In the genomic region with DNA sequence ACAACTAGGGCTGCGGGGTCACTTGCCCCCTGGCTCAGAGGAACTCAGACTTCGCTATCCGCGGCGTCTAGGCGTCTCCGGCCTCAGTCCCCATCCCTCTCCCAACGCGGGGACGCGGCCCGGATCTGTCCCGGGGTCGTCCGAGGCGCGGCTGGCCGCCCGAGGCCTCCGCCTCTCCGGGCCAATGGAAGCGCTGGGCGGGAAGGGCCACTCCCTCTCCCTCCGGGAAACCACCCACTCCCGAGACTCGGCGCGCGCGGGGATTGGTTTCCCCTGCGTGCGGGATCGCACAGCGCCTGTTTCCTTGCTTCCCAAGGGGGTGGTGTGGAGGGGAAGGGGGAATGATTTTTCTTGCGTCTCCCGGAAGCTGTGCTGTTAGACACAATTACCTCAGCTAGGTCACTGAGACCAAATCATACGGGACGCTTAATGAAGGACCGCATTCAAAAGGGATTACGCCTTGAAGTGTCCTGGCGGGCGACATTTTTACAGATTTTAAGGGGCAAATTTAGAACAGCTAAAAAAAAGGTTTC, we compare ENCODE assay signal across 1 cellular context.
TF ChIP-seq lines count a peak whose summit lies in the region.

No MANE protein-coding gene starts in this region.

TF ChIP-seq in HepG2, 621 proteins besides CTCF, POLR2A, EP300 and RAD21 (continued from another document and continues in another):
- TF ChIP-seq, protein P1, sequence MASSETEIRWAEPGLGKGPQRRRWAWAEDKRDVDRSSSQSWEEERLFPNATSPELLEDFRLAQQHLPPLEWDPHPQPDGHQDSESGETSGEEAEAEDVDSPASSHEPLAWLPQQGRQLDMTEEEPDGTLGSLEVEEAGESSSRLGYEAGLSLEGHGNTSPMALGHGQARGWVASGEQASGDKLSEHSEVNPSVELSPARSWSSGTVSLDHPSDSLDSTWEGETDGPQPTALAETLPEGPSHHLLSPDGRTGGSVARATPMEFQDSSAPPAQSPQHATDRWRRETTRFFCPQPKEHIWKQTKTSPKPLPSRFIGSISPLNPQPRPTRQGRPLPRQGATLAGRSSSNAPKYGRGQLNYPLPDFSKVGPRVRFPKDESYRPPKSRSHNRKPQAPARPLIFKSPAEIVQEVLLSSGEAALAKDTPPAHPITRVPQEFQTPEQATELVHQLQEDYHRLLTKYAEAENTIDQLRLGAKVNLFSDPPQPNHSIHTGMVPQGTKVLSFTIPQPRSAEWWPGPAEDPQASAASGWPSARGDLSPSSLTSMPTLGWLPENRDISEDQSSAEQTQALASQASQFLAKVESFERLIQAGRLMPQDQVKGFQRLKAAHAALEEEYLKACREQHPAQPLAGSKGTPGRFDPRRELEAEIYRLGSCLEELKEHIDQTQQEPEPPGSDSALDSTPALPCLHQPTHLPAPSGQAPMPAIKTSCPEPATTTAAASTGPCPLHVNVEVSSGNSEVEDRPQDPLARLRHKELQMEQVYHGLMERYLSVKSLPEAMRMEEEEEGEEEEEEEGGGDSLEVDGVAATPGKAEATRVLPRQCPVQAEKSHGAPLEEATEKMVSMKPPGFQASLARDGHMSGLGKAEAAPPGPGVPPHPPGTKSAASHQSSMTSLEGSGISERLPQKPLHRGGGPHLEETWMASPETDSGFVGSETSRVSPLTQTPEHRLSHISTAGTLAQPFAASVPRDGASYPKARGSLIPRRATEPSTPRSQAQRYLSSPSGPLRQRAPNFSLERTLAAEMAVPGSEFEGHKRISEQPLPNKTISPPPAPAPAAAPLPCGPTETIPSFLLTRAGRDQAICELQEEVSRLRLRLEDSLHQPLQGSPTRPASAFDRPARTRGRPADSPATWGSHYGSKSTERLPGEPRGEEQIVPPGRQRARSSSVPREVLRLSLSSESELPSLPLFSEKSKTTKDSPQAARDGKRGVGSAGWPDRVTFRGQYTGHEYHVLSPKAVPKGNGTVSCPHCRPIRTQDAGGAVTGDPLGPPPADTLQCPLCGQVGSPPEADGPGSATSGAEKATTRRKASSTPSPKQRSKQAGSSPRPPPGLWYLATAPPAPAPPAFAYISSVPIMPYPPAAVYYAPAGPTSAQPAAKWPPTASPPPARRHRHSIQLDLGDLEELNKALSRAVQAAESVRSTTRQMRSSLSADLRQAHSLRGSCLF (CRISPR knock-in tag; IDR thresholded peaks at IDR 0.05; ENCODE audit: borderline replicate concordance), result no peak
- TF ChIP-seq ZNF17 (CRISPR knock-in tag; IDR thresholded peaks at IDR 0.05) (no peak), FOXJ3 (CRISPR knock-in tag; IDR thresholded peaks at IDR 0.05; ENCODE audit: borderline replicate concordance) (no peak), ZSCAN31 (CRISPR knock-in tag; IDR thresholded peaks at IDR 0.05; ENCODE audit: low read depth) (no peak), ZNF484 (CRISPR knock-in tag; IDR thresholded peaks at IDR 0.05; ENCODE audit: borderline replicate concordance, low read depth) (no peak), PHF20 (CRISPR knock-in tag; IDR thresholded peaks at IDR 0.05) (0 out of 2 replicates have a peak, but pooled peaks have one; percentile 57), ZNF367 (CRISPR knock-in tag; IDR thresholded peaks at IDR 0.05; ENCODE audit: borderline replicate concordance) (no peak), MTA1 (CRISPR knock-in tag; IDR thresholded peaks at IDR 0.05; ENCODE audit: borderline replicate concordance) (peak; percentile 64; the same call in 1 of the 2 replicates), ZSCAN29 (CRISPR knock-in tag; conservative IDR thresholded peaks at IDR 0.05) (no peak), KAT8 (CRISPR knock-in tag; IDR thresholded peaks at IDR 0.05) (peak; percentile 38; the same call in 1 of the 2 replicates), SMARCE1 (IDR thresholded peaks at IDR 0.05; ENCODE audit: borderline replicate concordance) (no peak), SUZ12 (IDR thresholded peaks at IDR 0.05; ENCODE audit: low read depth, low read length) (no peak), RXRB (CRISPR knock-in tag; IDR thresholded peaks at IDR 0.05; ENCODE audit: borderline replicate concordance) (0 out of 2 replicates have a peak, but pooled peaks have one; percentile 26), RFXAP (CRISPR knock-in tag; IDR thresholded peaks at IDR 0.05; ENCODE audit: borderline replicate concordance) (no peak), ZNF383 (CRISPR knock-in tag; IDR thresholded peaks at IDR 0.05; ENCODE audit: borderline replicate concordance) (no peak), NFE2L2 (IDR thresholded peaks at IDR 0.05; ENCODE audit: low read length) (no peak), CCDC6 (CRISPR knock-in tag; IDR thresholded peaks at IDR 0.05) (peak; percentile 16; the same call in 1 of the 2 replicates), PAWR (CRISPR knock-in tag; IDR thresholded peaks at IDR 0.05; ENCODE audit: borderline replicate concordance) (no peak), ZFY (CRISPR knock-in tag; IDR thresholded peaks at IDR 0.05) (peak; percentile 60; the same call in 1 of the 2 replicates), ZNF841 (CRISPR knock-in tag; IDR thresholded peaks at IDR 0.05; ENCODE audit: borderline replicate concordance) (no peak), ZNF547 (CRISPR knock-in tag; IDR thresholded peaks at IDR 0.05) (no peak), SRY (CRISPR knock-in tag; IDR thresholded peaks at IDR 0.05) (no peak), NCOA1 (CRISPR knock-in tag; IDR thresholded peaks at IDR 0.05) (no peak), TCF7 (IDR thresholded peaks at IDR 0.05; ENCODE audit: low read depth) (no peak)
- TF ChIP-seq, protein P2, sequence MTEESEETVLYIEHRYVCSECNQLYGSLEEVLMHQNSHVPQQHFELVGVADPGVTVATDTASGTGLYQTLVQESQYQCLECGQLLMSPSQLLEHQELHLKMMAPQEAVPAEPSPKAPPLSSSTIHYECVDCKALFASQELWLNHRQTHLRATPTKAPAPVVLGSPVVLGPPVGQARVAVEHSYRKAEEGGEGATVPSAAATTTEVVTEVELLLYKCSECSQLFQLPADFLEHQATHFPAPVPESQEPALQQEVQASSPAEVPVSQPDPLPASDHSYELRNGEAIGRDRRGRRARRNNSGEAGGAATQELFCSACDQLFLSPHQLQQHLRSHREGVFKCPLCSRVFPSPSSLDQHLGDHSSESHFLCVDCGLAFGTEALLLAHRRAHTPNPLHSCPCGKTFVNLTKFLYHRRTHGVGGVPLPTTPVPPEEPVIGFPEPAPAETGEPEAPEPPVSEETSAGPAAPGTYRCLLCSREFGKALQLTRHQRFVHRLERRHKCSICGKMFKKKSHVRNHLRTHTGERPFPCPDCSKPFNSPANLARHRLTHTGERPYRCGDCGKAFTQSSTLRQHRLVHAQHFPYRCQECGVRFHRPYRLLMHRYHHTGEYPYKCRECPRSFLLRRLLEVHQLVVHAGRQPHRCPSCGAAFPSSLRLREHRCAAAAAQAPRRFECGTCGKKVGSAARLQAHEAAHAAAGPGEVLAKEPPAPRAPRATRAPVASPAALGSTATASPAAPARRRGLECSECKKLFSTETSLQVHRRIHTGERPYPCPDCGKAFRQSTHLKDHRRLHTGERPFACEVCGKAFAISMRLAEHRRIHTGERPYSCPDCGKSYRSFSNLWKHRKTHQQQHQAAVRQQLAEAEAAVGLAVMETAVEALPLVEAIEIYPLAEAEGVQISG (CRISPR knock-in tag; IDR thresholded peaks at IDR 0.05), result no peak
- TF ChIP-seq, protein P3, sequence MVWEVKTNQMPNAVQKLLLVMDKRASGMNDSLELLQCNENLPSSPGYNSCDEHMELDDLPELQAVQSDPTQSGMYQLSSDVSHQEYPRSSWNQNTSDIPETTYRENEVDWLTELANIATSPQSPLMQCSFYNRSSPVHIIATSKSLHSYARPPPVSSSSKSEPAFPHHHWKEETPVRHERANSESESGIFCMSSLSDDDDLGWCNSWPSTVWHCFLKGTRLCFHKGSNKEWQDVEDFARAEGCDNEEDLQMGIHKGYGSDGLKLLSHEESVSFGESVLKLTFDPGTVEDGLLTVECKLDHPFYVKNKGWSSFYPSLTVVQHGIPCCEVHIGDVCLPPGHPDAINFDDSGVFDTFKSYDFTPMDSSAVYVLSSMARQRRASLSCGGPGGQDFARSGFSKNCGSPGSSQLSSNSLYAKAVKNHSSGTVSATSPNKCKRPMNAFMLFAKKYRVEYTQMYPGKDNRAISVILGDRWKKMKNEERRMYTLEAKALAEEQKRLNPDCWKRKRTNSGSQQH (CRISPR knock-in tag; IDR thresholded peaks at IDR 0.05; ENCODE audit: low read depth), result no peak
- TF ChIP-seq, protein P4, sequence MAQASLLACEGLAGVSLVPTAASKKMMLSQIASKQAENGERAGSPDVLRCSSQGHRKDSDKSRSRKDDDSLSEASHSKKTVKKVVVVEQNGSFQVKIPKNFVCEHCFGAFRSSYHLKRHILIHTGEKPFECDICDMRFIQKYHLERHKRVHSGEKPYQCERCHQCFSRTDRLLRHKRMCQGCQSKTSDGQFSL (CRISPR knock-in tag; IDR thresholded peaks at IDR 0.05), result peak; percentile 28; the same call in 1 of the 2 replicates
- TF ChIP-seq, protein P5, sequence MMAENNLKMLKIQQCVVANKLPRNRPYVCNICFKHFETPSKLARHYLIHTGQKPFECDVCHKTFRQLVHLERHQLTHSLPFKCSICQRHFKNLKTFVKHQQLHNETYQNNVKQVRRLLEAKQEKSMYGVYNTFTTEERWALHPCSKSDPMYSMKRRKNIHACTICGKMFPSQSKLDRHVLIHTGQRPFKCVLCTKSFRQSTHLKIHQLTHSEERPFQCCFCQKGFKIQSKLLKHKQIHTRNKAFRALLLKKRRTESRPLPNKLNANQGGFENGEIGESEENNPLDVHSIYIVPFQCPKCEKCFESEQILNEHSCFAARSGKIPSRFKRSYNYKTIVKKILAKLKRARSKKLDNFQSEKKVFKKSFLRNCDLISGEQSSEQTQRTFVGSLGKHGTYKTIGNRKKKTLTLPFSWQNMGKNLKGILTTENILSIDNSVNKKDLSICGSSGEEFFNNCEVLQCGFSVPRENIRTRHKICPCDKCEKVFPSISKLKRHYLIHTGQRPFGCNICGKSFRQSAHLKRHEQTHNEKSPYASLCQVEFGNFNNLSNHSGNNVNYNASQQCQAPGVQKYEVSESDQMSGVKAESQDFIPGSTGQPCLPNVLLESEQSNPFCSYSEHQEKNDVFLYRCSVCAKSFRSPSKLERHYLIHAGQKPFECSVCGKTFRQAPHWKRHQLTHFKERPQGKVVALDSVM (CRISPR knock-in tag; IDR thresholded peaks at IDR 0.05), result no peak
- TF ChIP-seq, protein P6, sequence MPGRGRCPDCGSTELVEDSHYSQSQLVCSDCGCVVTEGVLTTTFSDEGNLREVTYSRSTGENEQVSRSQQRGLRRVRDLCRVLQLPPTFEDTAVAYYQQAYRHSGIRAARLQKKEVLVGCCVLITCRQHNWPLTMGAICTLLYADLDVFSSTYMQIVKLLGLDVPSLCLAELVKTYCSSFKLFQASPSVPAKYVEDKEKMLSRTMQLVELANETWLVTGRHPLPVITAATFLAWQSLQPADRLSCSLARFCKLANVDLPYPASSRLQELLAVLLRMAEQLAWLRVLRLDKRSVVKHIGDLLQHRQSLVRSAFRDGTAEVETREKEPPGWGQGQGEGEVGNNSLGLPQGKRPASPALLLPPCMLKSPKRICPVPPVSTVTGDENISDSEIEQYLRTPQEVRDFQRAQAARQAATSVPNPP (CRISPR knock-in tag; IDR thresholded peaks at IDR 0.05), result 0 out of 2 replicates have a peak, but pooled peaks have one; percentile 16
- TF ChIP-seq, protein P7, sequence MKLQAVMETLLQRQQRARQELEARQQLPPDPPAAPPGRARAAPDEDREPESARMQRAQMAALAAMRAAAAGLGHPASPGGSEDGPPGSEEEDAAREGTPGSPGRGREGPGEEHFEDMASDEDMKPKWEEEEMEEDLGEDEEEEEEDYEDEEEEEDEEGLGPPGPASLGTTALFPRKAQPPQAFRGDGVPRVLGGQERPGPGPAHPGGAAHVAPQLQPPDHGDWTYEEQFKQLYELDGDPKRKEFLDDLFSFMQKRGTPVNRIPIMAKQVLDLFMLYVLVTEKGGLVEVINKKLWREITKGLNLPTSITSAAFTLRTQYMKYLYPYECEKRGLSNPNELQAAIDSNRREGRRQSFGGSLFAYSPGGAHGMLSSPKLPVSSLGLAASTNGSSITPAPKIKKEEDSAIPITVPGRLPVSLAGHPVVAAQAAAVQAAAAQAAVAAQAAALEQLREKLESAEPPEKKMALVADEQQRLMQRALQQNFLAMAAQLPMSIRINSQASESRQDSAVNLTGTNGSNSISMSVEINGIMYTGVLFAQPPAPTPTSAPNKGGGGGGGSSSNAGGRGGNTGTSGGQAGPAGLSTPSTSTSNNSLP (IDR thresholded peaks at IDR 0.05; ENCODE audit: low read depth, low read length), result no peak
- TF ChIP-seq, protein P8, sequence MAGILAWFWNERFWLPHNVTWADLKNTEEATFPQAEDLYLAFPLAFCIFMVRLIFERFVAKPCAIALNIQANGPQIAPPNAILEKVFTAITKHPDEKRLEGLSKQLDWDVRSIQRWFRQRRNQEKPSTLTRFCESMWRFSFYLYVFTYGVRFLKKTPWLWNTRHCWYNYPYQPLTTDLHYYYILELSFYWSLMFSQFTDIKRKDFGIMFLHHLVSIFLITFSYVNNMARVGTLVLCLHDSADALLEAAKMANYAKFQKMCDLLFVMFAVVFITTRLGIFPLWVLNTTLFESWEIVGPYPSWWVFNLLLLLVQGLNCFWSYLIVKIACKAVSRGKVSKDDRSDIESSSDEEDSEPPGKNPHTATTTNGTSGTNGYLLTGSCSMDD (CRISPR knock-in tag; IDR thresholded peaks at IDR 0.05), result no peak
